In genomic region chr20:32572271-32572968, GRCh38 we compare ENCODE assay signal across 18 cellular contexts. TPM values are rescaled to one million over a fixed set of nuclear protein-coding genes. Genes with fewer than 3 reads are reported as not detected.
DNase-seq lines count a peak whose midpoint lies in the region; ATAC-seq, FAIRE-seq and TF ChIP-seq lines count a peak whose summit lies in the region.
"Had no signal": no experiment of that assay in that cellular context is flagged by ENCODE, and none has a peak within 500 bp of the region (broad histone marks: within the 10 kb centered on the region; RNA-seq: fewer than 3 reads in every experiment).

No MANE protein-coding gene starts in this region.

- no peak for TF ChIP-seq CTCF in CD4-positive, alpha-beta T cell (IDR thresholded peaks at IDR 0.05)
- TF ChIP-seq CTCF in astrocyte (IDR thresholded peaks at IDR 0.05; ENCODE audit: insufficient read depth, low read depth, low read length) (no peak), foreskin keratinocyte (conservative IDR thresholded peaks at IDR 0.05) (no peak)

- POLR2A ChIA-PET in CD4-positive, alpha-beta T cell (lab: Charles Lee) = interaction anchor here (1.1 kb wide), 1 partner anchor 38 kb away, joined by 3 read pairs; no protein-coding TSS in a partner anchor
- POLR2A ChIA-PET in naive thymus-derived CD4-positive, alpha-beta T cell (lab: Charles Lee) = interaction anchor here (0.9 to 1.5 kb wide), 4 partner anchors 10 to 47 kb away, joined by 3 to 6 read pairs (median 3); no protein-coding TSS in a partner anchor
- POLR2A ChIA-PET in activated CD4-positive, alpha-beta T cell treated with anti-CD3 and anti-CD28 coated beads, Interleukin-2, amount 10 ng/mL, durations not matched to agents 7 days and 5 days (lab: Charles Lee) = no interaction called here

- H3K9me3 ChIP-seq in BLaER1 = no peaks in the 10 kb centered on the region
- no peaks in the 10 kb centered on the region for H3K9me3 ChIP-seq in CD4-positive, alpha-beta T cell (ENCODE audit: control insufficient read depth, low read length)
- no peaks in the 10 kb centered on the region for H3K9me3 ChIP-seq in astrocyte (ENCODE audit: insufficient read depth, low read depth, low read length)
- no peaks in the 10 kb centered on the region for H3K9me3 ChIP-seq in naive thymus-derived CD4-positive, alpha-beta T cell (ENCODE audit: control insufficient read depth in 2 of 3, low read length in 3 of 3)
- H3K9me3 ChIP-seq: HAP-1 had no signal

- H3K79me2 ChIP-seq in astrocyte (ENCODE audit: insufficient read depth, low read length) = no peaks in the 10 kb centered on the region

- H3K9me3 Mint-ChIP-seq in CD4-positive, alpha-beta T cell = no peaks in the 10 kb centered on the region
- no peaks in the 10 kb centered on the region for H3K9me3 Mint-ChIP-seq in astrocyte (ENCODE audit: unreplicated experiment)
- no peaks in the 10 kb centered on the region for H3K9me3 Mint-ChIP-seq in naive thymus-derived CD4-positive, alpha-beta T cell
- no peaks in the 10 kb centered on the region for H3K9me3 Mint-ChIP-seq in activated CD4-positive, alpha-beta T cell treated with anti-CD3 and anti-CD28 coated beads, Interleukin-2, amount 10 ng/mL, durations not matched to agents 7 days and 5 days

- no peak for ATAC-seq in CD4-positive, alpha-beta T cell (ENCODE audit: poor library complexity)
- no peak for ATAC-seq in naive thymus-derived CD4-positive, alpha-beta T cell
- no peak for ATAC-seq in HG03442 (IDR thresholded peaks at IDR 0.05; ENCODE audit: unreplicated experiment)
- no peak for ATAC-seq in foreskin keratinocyte

- H3K4me1 ChIP-seq in BLaER1 = peaks cover 81% of the 10 kb centered on the region
- H3K4me1 ChIP-seq in astrocyte (ENCODE audit: insufficient read depth, low read length) = peaks cover 21% of the 10 kb centered on the region
- peaks cover 26 to 57% of the 10 kb centered on the region in 2 donors for H3K4me1 ChIP-seq in naive thymus-derived CD4-positive, alpha-beta T cell (ENCODE audit: control insufficient read depth in 2 of 2, insufficient read depth in 2 of 2, low read length in 2 of 2)
- no peaks in the 10 kb centered on the region for H3K4me1 ChIP-seq in foreskin keratinocyte
- H3K4me1 ChIP-seq: HAP-1 had no signal

- H3K27ac ChIP-seq in BLaER1 (peak overlapping the region; percentile 14; the same call in 1 of the 2 replicates), astrocyte (ENCODE audit: low read depth, low read length) (no peak overlapping the region), foreskin keratinocyte (no peak overlapping the region)
- H3K27ac ChIP-seq in CD4-positive, alpha-beta T cell (ENCODE audit: low read depth, low read length) = peak overlapping the region; percentile 36
- peak overlapping the region; percentile 9 for H3K27ac ChIP-seq in naive thymus-derived CD4-positive, alpha-beta T cell (ENCODE audit: low read depth, low read length)
- H3K27ac ChIP-seq: HL-60 had no signal

- H3K27ac Mint-ChIP-seq in CD4-positive, alpha-beta T cell = no peak overlapping the region
- H3K27ac Mint-ChIP-seq in astrocyte (ENCODE audit: unreplicated experiment) = no peak overlapping the region
- peak overlapping the region in 6 of 9 donors; percentile 55 to 86 (median 81) for H3K27ac Mint-ChIP-seq in naive thymus-derived CD4-positive, alpha-beta T cell
- no peak overlapping the region for H3K27ac Mint-ChIP-seq in activated CD4-positive, alpha-beta T cell treated with anti-CD3 and anti-CD28 coated beads, Interleukin-2, amount 10 ng/mL, durations not matched to agents 7 days and 5 days

- no peak overlapping the region for H3K4me2 ChIP-seq in BLaER1
- no peak overlapping the region for H3K4me2 ChIP-seq in astrocyte (ENCODE audit: low read length)

- no peaks in the 10 kb centered on the region for H3K27me3 ChIP-seq in BLaER1
- no peaks in the 10 kb centered on the region for H3K27me3 ChIP-seq in CD4-positive, alpha-beta T cell (ENCODE audit: control insufficient read depth, insufficient read depth, low read length)
- no peaks in the 10 kb centered on the region for H3K27me3 ChIP-seq in astrocyte (ENCODE audit: insufficient read depth, low read length)
- no peaks in the 10 kb centered on the region for H3K27me3 ChIP-seq in naive thymus-derived CD4-positive, alpha-beta T cell (ENCODE audit: control insufficient read depth in 2 of 2, insufficient read depth in 2 of 2, low read length in 2 of 2)
- peaks cover 18% of the 10 kb centered on the region for H3K27me3 ChIP-seq in foreskin keratinocyte

- CTCF ChIA-PET in CD4-positive, alpha-beta T cell (lab: Charles Lee) = interaction anchor here (1.5 kb wide), 1 partner anchor 33 kb away, joined by 3 read pairs; no protein-coding TSS in a partner anchor
- CTCF ChIA-PET in naive thymus-derived CD4-positive, alpha-beta T cell (lab: Charles Lee) = interaction anchor here (1.4 kb wide), 1 partner anchor 80 kb away, joined by 3 read pairs; no protein-coding TSS in a partner anchor
- CTCF ChIA-PET in activated CD4-positive, alpha-beta T cell treated with anti-CD3 and anti-CD28 coated beads, Interleukin-2, amount 10 ng/mL, durations not matched to agents 7 days and 5 days (lab: Charles Lee) = interaction anchor here (0.6 to 2.0 kb wide), 7 partner anchors 12 to 190 kb away, joined by 3 to 5 read pairs (median 4); partner anchors contain the start of gene DNMT3B

- H3K9ac ChIP-seq in BLaER1 (no peak overlapping the region; the same call in 1 of the 2 replicates), astrocyte (ENCODE audit: low read length) (no peak overlapping the region)

- H3K36me3 Mint-ChIP-seq in CD4-positive, alpha-beta T cell (ENCODE audit: low read depth) = peaks cover 5% of the 10 kb centered on the region
- no peaks in the 10 kb centered on the region for H3K36me3 Mint-ChIP-seq in astrocyte (ENCODE audit: low read depth, unreplicated experiment)
- no peaks in the 10 kb centered on the region for H3K36me3 Mint-ChIP-seq in naive thymus-derived CD4-positive, alpha-beta T cell
- no peaks in the 10 kb centered on the region for H3K36me3 Mint-ChIP-seq in activated CD4-positive, alpha-beta T cell treated with anti-CD3 and anti-CD28 coated beads, Interleukin-2, amount 10 ng/mL, durations not matched to agents 7 days and 5 days (ENCODE audit: low read depth)

- H3K4me1 Mint-ChIP-seq in CD4-positive, alpha-beta T cell (ENCODE audit: low read depth) = peaks cover 37% of the 10 kb centered on the region
- H3K4me1 Mint-ChIP-seq in astrocyte (ENCODE audit: low read depth, unreplicated experiment) = no peaks in the 10 kb centered on the region
- H3K4me1 Mint-ChIP-seq in naive thymus-derived CD4-positive, alpha-beta T cell = peaks cover 0 to 55% (median 17%) of the 10 kb centered on the region in 7 donors
- H3K4me1 Mint-ChIP-seq in activated CD4-positive, alpha-beta T cell treated with anti-CD3 and anti-CD28 coated beads, Interleukin-2, amount 10 ng/mL, durations not matched to agents 7 days and 5 days = no peaks in the 10 kb centered on the region

- no peaks in the 10 kb centered on the region for H3K27me3 Mint-ChIP-seq in CD4-positive, alpha-beta T cell
- H3K27me3 Mint-ChIP-seq in astrocyte (ENCODE audit: low read depth, unreplicated experiment) = peaks cover 15% of the 10 kb centered on the region
- H3K27me3 Mint-ChIP-seq in naive thymus-derived CD4-positive, alpha-beta T cell = no peaks in the 10 kb centered on the region
- H3K27me3 Mint-ChIP-seq in activated CD4-positive, alpha-beta T cell treated with anti-CD3 and anti-CD28 coated beads, Interleukin-2, amount 10 ng/mL, durations not matched to agents 7 days and 5 days = no peaks in the 10 kb centered on the region

- H3K4me3 ChIP-seq in BLaER1 (no peak overlapping the region), astrocyte (ENCODE audit: insufficient read depth, low read depth, low read length) (no peak overlapping the region)
- H3K4me3 ChIP-seq in naive thymus-derived CD4-positive, alpha-beta T cell (ENCODE audit: low read length) = no peak overlapping the region
- H3K4me3 ChIP-seq: HAP-1 had no signal

- no peak overlapping the region for H3K4me3 Mint-ChIP-seq in CD4-positive, alpha-beta T cell
- H3K4me3 Mint-ChIP-seq in astrocyte (ENCODE audit: unreplicated experiment) = peak overlapping the region; percentile 27
- H3K4me3 Mint-ChIP-seq in naive thymus-derived CD4-positive, alpha-beta T cell = peak overlapping the region in 3 of 10 donors; percentile 33 to 50 (median 49)
- no peak overlapping the region for H3K4me3 Mint-ChIP-seq in activated CD4-positive, alpha-beta T cell treated with anti-CD3 and anti-CD28 coated beads, Interleukin-2, amount 10 ng/mL, durations not matched to agents 7 days and 5 days

- FAIRE-seq in astrocyte (lab: Jason Lieb, UNC) = no peak
- FAIRE-seq: HTR-8/SVneo had no signal

- H2AFZ ChIP-seq in astrocyte (ENCODE audit: low read depth, low read length) = no peak overlapping the region

- peaks cover 100% of the 10 kb centered on the region for H4K20me1 ChIP-seq in BLaER1
- peaks cover 11% of the 10 kb centered on the region for H4K20me1 ChIP-seq in astrocyte (ENCODE audit: insufficient read depth, low read length)

- intact Hi-C loops in CD4-positive, alpha-beta T cell (cut with DNase I, micrococcal nuclease) = no loop called here
- intact Hi-C loops in naive thymus-derived CD4-positive, alpha-beta T cell (cut with micrococcal nuclease) = no loop called here

- H3K36me3 ChIP-seq in BLaER1 = no peaks in the 10 kb centered on the region
- H3K36me3 ChIP-seq in astrocyte (ENCODE audit: insufficient read depth, low read length) = no peaks in the 10 kb centered on the region
- H3K36me3 ChIP-seq in naive thymus-derived CD4-positive, alpha-beta T cell (ENCODE audit: control insufficient read depth in 2 of 3, insufficient read depth in 3 of 3, low read length in 3 of 3) = no peaks in the 10 kb centered on the region
- H3K36me3 ChIP-seq: HAP-1 had no signal

- DNase-seq in CD4-positive, alpha-beta T cell = no peak
- DNase-seq in astrocyte (ENCODE audit: low read depth) (no peak), foreskin keratinocyte (no peak)
- DNase-seq in naive thymus-derived CD4-positive, alpha-beta T cell = no peak
- no peak for DNase-seq in activated CD4-positive, alpha-beta T cell treated with anti-CD3 and anti-CD28 coated beads, Interleukin-2, amount 10 ng/mL, durations not matched to agents 7 days and 5 days
- DNase-seq: ACHN, AML-193, DMS79 treated with DMSO at 0.1 percent for 48 hours, NCI-H1105 treated with DMSO at 0.1 percent for 48 hours, NCI-H1694 treated with DMSO at 0.1 percent for 48 hours, NCI-H446, NCI-H69, SIG-M5 had no signal

RNA-seq across cellular contexts. Expression of gene NOL4L, which starts 12.7 kb away (rescaled TPM):
- total RNA-seq in CD4-positive, alpha-beta T cell = 10 to 100 TPM; 53.1 to 55.6 TPM
- total RNA-seq in astrocyte = 35.5 and 43.0 TPM in 2 replicates
- total RNA-seq in naive thymus-derived CD4-positive, alpha-beta T cell = 10 to 100 TPM; 29.4 to 81.9 (median 74.6) TPM
- 10 to 100 TPM; 17.3 to 23.5 TPM for polyA plus RNA-seq in naive thymus-derived CD4-positive, alpha-beta T cell
- total RNA-seq in activated CD4-positive, alpha-beta T cell treated with anti-CD3 and anti-CD28 coated beads, Interleukin-2, amount 10 ng/mL, durations not matched to agents 7 days and 5 days = 10 to 100 TPM; 26.1 to 27.4 TPM
- 1.5 and 1.7 TPM in 2 replicates for total RNA-seq in foreskin keratinocyte
- 0.67 and 1.4 TPM in 2 replicates for polyA plus RNA-seq in foreskin keratinocyte

Comparison
In these comparisons a context has a peak if more than half of its experiments do, and no peak if none do; other contexts are left out.
1. H3K27ac ChIP-seq: peak in BLaER1 (single experiment), CD4-positive, alpha-beta T cell (single experiment) and naive thymus-derived CD4-positive, alpha-beta T cell (single experiment); none in astrocyte (single experiment) and foreskin keratinocyte (single experiment).
2. H3K27ac Mint-ChIP-seq: peak in naive thymus-derived CD4-positive, alpha-beta T cell (6 of 9); none in CD4-positive, alpha-beta T cell (single experiment), astrocyte (single experiment) and activated CD4-positive, alpha-beta T cell treated with anti-CD3 and anti-CD28 coated beads, Interleukin-2, amount 10 ng/mL, durations not matched to agents 7 days and 5 days (single experiment).
3. RNA of gene NOL4L, which starts 12.7 kb away (total RNA-seq): 29.4 to 81.9 TPM in naive thymus-derived CD4-positive, alpha-beta T cell, 53.1 to 55.6 TPM in CD4-positive, alpha-beta T cell, 35.5 to 43.0 TPM in astrocyte and 26.1 to 27.4 TPM in activated CD4-positive, alpha-beta T cell treated with anti-CD3 and anti-CD28 coated beads, Interleukin-2, amount 10 ng/mL, durations not matched to agents 7 days and 5 days; 1.5 to 1.7 TPM in foreskin keratinocyte; every median in the first group is over 10 times any median in the second.